Comparison of ENCODE assay signal across 13 cellular contexts in genomic region chr1:12182410-12182946, GRCh38. TPM values are rescaled to one million over a fixed set of nuclear protein-coding genes. Genes with fewer than 3 reads are reported as not detected.
DNase-seq lines count a peak whose midpoint lies in the region; ATAC-seq and TF ChIP-seq lines count a peak whose summit lies in the region.
"Had no signal": no experiment of that assay in that cellular context is flagged by ENCODE, and none has a peak within 500 bp of the region (broad histone marks: within the 10 kb centered on the region; RNA-seq: fewer than 3 reads in every experiment).

No MANE protein-coding gene starts in this region.

- H3K4me1 ChIP-seq in right lobe of liver = peaks cover 0 to 68% (median 35%) of the 10 kb centered on the region in 4 donors
- peaks cover 18 to 99% (median 83%) of the 10 kb centered on the region in 5 donors for H3K4me1 ChIP-seq in subcutaneous abdominal adipose tissue (ENCODE audit: control insufficient read depth in 5 of 5, insufficient read depth in 5 of 5, low read length in 5 of 5)

- no peaks in the 10 kb centered on the region for H3K9me3 ChIP-seq in right lobe of liver
- H3K9me3 ChIP-seq in subcutaneous abdominal adipose tissue (ENCODE audit: control insufficient read depth in 5 of 5, low read length in 5 of 5) = no peaks in the 10 kb centered on the region
- H3K9me3 ChIP-seq: ovary had no signal

- WGBS in right lobe of liver (ENCODE audit: insufficient coverage, low coverage, low lambda C conversion rate, missing lambda C conversion rate) = 17% methylated on average over 2 of the region's 4 CpGs

- H3K27me3 ChIP-seq in right lobe of liver (no peaks in the 10 kb centered on the region), subcutaneous abdominal adipose tissue (ENCODE audit: control insufficient read depth in 5 of 5, insufficient read depth in 4 of 5, low read length in 5 of 5) (peaks cover 0 to 22% (median 3%) of the 10 kb centered on the region in 5 donors)
- H3K27me3 ChIP-seq: ovary had no signal

- H3K4me3 ChIP-seq in right lobe of liver (no peak overlapping the region), subcutaneous abdominal adipose tissue (ENCODE audit: low read depth in 1 of 5, low read length in 5 of 5) (no peak overlapping the region)
- H3K4me3 ChIP-seq: ovary had no signal

- peaks cover 52% of the 10 kb centered on the region for H3K4me1 Mint-ChIP-seq in activated CD8-positive, alpha-beta memory T cell treated with anti-CD3 and anti-CD28 coated beads, Interleukin-2, amount 10 ng/mL, durations not matched to agents 7 days and 5 days
- H3K4me1 Mint-ChIP-seq in activated naive CD8-positive, alpha-beta T cell (ENCODE audit: low read depth) = peaks cover 56% of the 10 kb centered on the region

- no peak for ATAC-seq in activated CD8-positive, alpha-beta memory T cell treated with anti-CD3 and anti-CD28 coated beads, Interleukin-2, amount 10 ng/mL, durations not matched to agents 7 days and 5 days
- no peak for ATAC-seq in right lobe of liver
- no peak for ATAC-seq in HG03439 (IDR thresholded peaks at IDR 0.05; ENCODE audit: unreplicated experiment)

- no peaks in the 10 kb centered on the region for H3K27me3 Mint-ChIP-seq in activated CD8-positive, alpha-beta memory T cell treated with anti-CD3 and anti-CD28 coated beads, Interleukin-2, amount 10 ng/mL, durations not matched to agents 7 days and 5 days
- no peaks in the 10 kb centered on the region for H3K27me3 Mint-ChIP-seq in activated naive CD8-positive, alpha-beta T cell

- peaks cover 25% of the 10 kb centered on the region for H3K36me3 Mint-ChIP-seq in activated CD8-positive, alpha-beta memory T cell treated with anti-CD3 and anti-CD28 coated beads, Interleukin-2, amount 10 ng/mL, durations not matched to agents 7 days and 5 days
- peaks cover 2% of the 10 kb centered on the region for H3K36me3 Mint-ChIP-seq in activated naive CD8-positive, alpha-beta T cell

- H3K27ac ChIP-seq in right lobe of liver (peak overlapping the region in 2 of 3 donors; percentile 33 to 92), subcutaneous abdominal adipose tissue (ENCODE audit: low read depth, low read length) (peak overlapping the region; percentile 93)

- no peak overlapping the region for H3K4me3 Mint-ChIP-seq in activated CD8-positive, alpha-beta memory T cell treated with anti-CD3 and anti-CD28 coated beads, Interleukin-2, amount 10 ng/mL, durations not matched to agents 7 days and 5 days
- no peak overlapping the region for H3K4me3 Mint-ChIP-seq in activated naive CD8-positive, alpha-beta T cell

- H3K9ac ChIP-seq in subcutaneous abdominal adipose tissue (ENCODE audit: low read length in 5 of 5) = peak overlapping the region in 1 of 5 donors; percentile 17

- no peaks in the 10 kb centered on the region for H3K9me3 Mint-ChIP-seq in activated CD8-positive, alpha-beta memory T cell treated with anti-CD3 and anti-CD28 coated beads, Interleukin-2, amount 10 ng/mL, durations not matched to agents 7 days and 5 days (ENCODE audit: low read depth)
- no peaks in the 10 kb centered on the region for H3K9me3 Mint-ChIP-seq in activated naive CD8-positive, alpha-beta T cell (ENCODE audit: low read depth)

- CTCF ChIA-PET in activated CD8-positive, alpha-beta memory T cell treated with anti-CD3 and anti-CD28 coated beads, Interleukin-2, amount 10 ng/mL, durations not matched to agents 7 days and 5 days (lab: Charles Lee) = interaction anchor here (1.0 to 2.6 kb wide), 2 partner anchors 18 to 58 kb away, joined by 4 to 18 read pairs; no protein-coding TSS in a partner anchor

- intact Hi-C loops in right lobe of liver (cut with DNase I) = no loop called here

- H3K27ac Mint-ChIP-seq in activated CD8-positive, alpha-beta memory T cell treated with anti-CD3 and anti-CD28 coated beads, Interleukin-2, amount 10 ng/mL, durations not matched to agents 7 days and 5 days = peak overlapping the region; percentile 59
- peak overlapping the region; percentile 18 for H3K27ac Mint-ChIP-seq in activated naive CD8-positive, alpha-beta T cell

- no peak for DNase-seq in activated CD8-positive, alpha-beta memory T cell treated with anti-CD3 and anti-CD28 coated beads, Interleukin-2, amount 10 ng/mL, durations not matched to agents 7 days and 5 days
- no peak for DNase-seq in activated CD8-positive, alpha-beta memory T cell treated with anti-CD3 and anti-CD28 coated beads, Interleukin-2, amount 50 U/mL, for 48 hours
- DNase-seq in right lobe of liver (no peak), CD1c-positive myeloid dendritic cell (ENCODE audit: extremely low spot score) (no peak)
- no peak for DNase-seq in stimulated activated CD4-positive, alpha-beta T cell treated with anti-CD3 and anti-CD28 coated beads, Interleukin-1b, Interleukin-23, amount 100 ng/mL, for 48 hours
- DNase-seq: ACHN; Karpas-422; NCI-H2081; stimulated activated CD4-positive, alpha-beta T cell treated with anti-CD3 and anti-CD28 coated beads, Interleukin-4, amount 100 ng/mL, for 1 hour had no signal

- no peak for TF ChIP-seq POLR2A in right lobe of liver (IDR thresholded peaks at IDR 0.05)

- no peak for TF ChIP-seq CTCF in right lobe of liver (IDR thresholded peaks at IDR 0.05)

- H3K36me3 ChIP-seq in right lobe of liver = no peaks in the 10 kb centered on the region
- H3K36me3 ChIP-seq in subcutaneous abdominal adipose tissue (ENCODE audit: control insufficient read depth in 5 of 5, insufficient read depth in 5 of 5, low read length in 5 of 5) = peaks cover 0 to 9% (median 5%) of the 10 kb centered on the region in 5 donors
- H3K36me3 ChIP-seq: ovary had no signal

RNA-seq across cellular contexts. Expression of gene TNFRSF1B, which starts 15.7 kb away (rescaled TPM):
- total RNA-seq in activated CD8-positive, alpha-beta memory T cell treated with anti-CD3 and anti-CD28 coated beads, Interleukin-2, amount 10 ng/mL, durations not matched to agents 7 days and 5 days = 100 to 1,000 TPM; 294 to 370 TPM
- total RNA-seq in right lobe of liver = 10 to 100 TPM; 12.9 to 56.9 (median 26.5) TPM

RNA-seq across cellular contexts. Expression of gene VPS13D, which starts 47.4 kb away (rescaled TPM):
- total RNA-seq in activated CD8-positive, alpha-beta memory T cell treated with anti-CD3 and anti-CD28 coated beads, Interleukin-2, amount 10 ng/mL, durations not matched to agents 7 days and 5 days = 10 to 100 TPM; 34.6 to 38.3 TPM
- total RNA-seq in right lobe of liver = 10 to 100 TPM; 25.9 to 36.9 (median 30.8) TPM

Comparison
In these comparisons a context has a peak if more than half of its experiments do, and no peak if none do; other contexts are left out.
1. RNA of gene TNFRSF1B, which starts 15.7 kb away (total RNA-seq): 294 to 370 TPM in activated CD8-positive, alpha-beta memory T cell treated with anti-CD3 and anti-CD28 coated beads, Interleukin-2, amount 10 ng/mL, durations not matched to agents 7 days and 5 days; 12.9 to 56.9 TPM in right lobe of liver; every median in the first group is over 4 times any median in the second.